Comparison of ENCODE assay signal across 1 cellular context in the genomic region with DNA sequence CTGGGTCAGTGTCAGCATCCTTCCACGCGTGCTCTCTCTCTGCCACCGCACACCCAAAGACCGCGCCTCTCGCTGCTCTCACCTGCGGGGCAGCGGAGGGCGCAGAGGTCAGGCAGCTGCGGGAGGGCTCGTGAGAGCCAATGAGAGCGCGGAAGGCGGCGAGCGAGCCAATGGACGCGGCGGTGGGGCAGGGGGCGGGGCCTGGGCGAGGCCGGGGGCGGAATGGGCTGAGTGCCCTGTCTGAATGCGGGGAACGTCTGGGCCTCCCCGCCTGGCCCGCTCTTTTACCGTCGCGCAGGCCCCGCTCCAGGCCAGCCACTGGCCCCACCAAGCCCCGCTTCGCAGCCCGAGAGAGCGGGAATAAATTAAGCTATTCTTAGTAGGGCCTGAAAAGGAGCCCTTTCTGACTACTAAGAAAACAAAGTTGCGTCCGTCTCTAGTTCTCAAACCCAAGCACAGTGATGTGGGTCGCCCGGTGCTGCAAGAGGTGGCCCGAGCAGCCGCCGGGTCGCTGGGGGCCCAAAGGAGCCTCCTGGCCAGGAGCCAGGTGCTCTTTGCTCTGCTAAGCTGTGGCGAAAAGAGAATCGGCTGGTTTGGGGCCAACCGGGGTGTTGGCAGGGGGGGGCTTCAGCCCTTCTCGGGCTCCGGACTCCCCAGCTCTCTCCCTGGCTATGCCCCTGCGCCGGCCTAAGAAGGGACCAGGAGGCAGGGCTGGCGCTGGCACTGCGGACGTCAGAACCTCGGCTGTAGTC.
TF ChIP-seq lines count a peak whose summit lies in the region.

No MANE protein-coding gene starts in this region.

TF ChIP-seq in WTC11, 78 proteins besides CTCF, POLR2A, EP300 and RAD21 (continued from another document):
- TF ChIP-seq, protein P1, sequence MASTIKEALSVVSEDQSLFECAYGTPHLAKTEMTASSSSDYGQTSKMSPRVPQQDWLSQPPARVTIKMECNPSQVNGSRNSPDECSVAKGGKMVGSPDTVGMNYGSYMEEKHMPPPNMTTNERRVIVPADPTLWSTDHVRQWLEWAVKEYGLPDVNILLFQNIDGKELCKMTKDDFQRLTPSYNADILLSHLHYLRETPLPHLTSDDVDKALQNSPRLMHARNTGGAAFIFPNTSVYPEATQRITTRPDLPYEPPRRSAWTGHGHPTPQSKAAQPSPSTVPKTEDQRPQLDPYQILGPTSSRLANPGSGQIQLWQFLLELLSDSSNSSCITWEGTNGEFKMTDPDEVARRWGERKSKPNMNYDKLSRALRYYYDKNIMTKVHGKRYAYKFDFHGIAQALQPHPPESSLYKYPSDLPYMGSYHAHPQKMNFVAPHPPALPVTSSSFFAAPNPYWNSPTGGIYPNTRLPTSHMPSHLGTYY (CRISPR knock-in tag; IDR thresholded peaks at IDR 0.05) = no peak
TF ChIP-seq in WTC11: peak in this region for 2.
